22 cellular contexts compared by ENCODE assay signal in genomic region chr22:32880061-32880460, GRCh38.
DNase-seq lines count a peak whose midpoint lies in the region; ATAC-seq and TF ChIP-seq lines count a peak whose summit lies in the region.
"Had no signal": no experiment of that assay in that cellular context is flagged by ENCODE, and none has a peak within 500 bp of the region (broad histone marks: within the 10 kb centered on the region; RNA-seq: fewer than 3 reads in every experiment).

No MANE protein-coding gene starts in this region.

- peak overlapping the region in 2 of 3 donors; percentile 48 to 81 for H3K27ac Mint-ChIP-seq in CD4-positive, CD25-positive, alpha-beta regulatory T cell
- H3K27ac Mint-ChIP-seq in nephron progenitor cell (peak overlapping the region; percentile 55), Calu3 (ENCODE audit: unreplicated experiment) (no peak overlapping the region)
- H3K27ac Mint-ChIP-seq: activated CD4-positive, alpha-beta memory T cell treated with anti-CD3 and anti-CD28 coated beads for 36 hours; activated naive CD8-positive, alpha-beta T cell treated with anti-CD3 and anti-CD28 coated beads for 36 hours; activated T-cell treated with anti-CD3 and anti-CD28 coated beads, Interleukin-2, amount 50 U/mL, for 24 hours; CD14-positive monocyte had no signal

- no peaks in the 10 kb centered on the region for H3F3A ChIP-seq in Loucy (ENCODE audit: low read depth)

- no peak overlapping the region for H3K27ac ChIP-seq in CD4-positive, CD25-positive, alpha-beta regulatory T cell (ENCODE audit: insufficient read depth, low read length, poor library complexity, severe bottlenecking)
- no peak overlapping the region for H3K27ac ChIP-seq in fibroblast of lung (ENCODE audit: insufficient read depth, low read length)
- H3K27ac ChIP-seq: breast epithelium, WERI-Rb-1 had no signal

- no peaks in the 10 kb centered on the region for H3K27me3 ChIP-seq in CD4-positive, CD25-positive, alpha-beta regulatory T cell (ENCODE audit: control insufficient read depth, insufficient read depth, low read length)
- H3K27me3 ChIP-seq in Loucy (ENCODE audit: insufficient read depth, low read length, poor library complexity, severe bottlenecking): no peaks in the 10 kb centered on the region
- peaks cover 2% of the 10 kb centered on the region for H3K27me3 ChIP-seq in fibroblast of lung (ENCODE audit: control insufficient read depth, insufficient read depth, low read length)
- H3K27me3 ChIP-seq: breast epithelium had no signal

- peak overlapping the region; percentile 48 for H3K9ac ChIP-seq in Loucy (ENCODE audit: low read depth, low read length, poor library complexity, severe bottlenecking)
- no peak overlapping the region for H3K9ac ChIP-seq in fibroblast of lung (ENCODE audit: insufficient read depth, low read length)

- no peaks in the 10 kb centered on the region for H3K9me2 ChIP-seq in Loucy (replicated peaks; ENCODE audit: low read depth, low read length)

- intact Hi-C loops in Calu3 (cut with micrococcal nuclease; ENCODE audit: unreplicated experiment): no loop called here

- no peaks in the 10 kb centered on the region for H3K36me3 ChIP-seq in CD4-positive, CD25-positive, alpha-beta regulatory T cell (ENCODE audit: control insufficient read depth, insufficient read depth, low read length)
- H3K36me3 ChIP-seq in Loucy (ENCODE audit: insufficient read depth, low read length) (no peaks in the 10 kb centered on the region), fibroblast of lung (ENCODE audit: control insufficient read depth, insufficient read depth, low read length) (no peaks in the 10 kb centered on the region)
- H3K36me3 ChIP-seq: breast epithelium, WERI-Rb-1 had no signal

- H3K4me3 Mint-ChIP-seq in CD4-positive, CD25-positive, alpha-beta regulatory T cell: peak overlapping the region in 2 of 4 donors; percentile 36 to 66
- H3K4me3 Mint-ChIP-seq in nephron progenitor cell: no peak overlapping the region
- no peak overlapping the region for H3K4me3 Mint-ChIP-seq in Calu3 (ENCODE audit: low read depth, unreplicated experiment)
- H3K4me3 Mint-ChIP-seq: activated CD4-positive, alpha-beta memory T cell treated with anti-CD3 and anti-CD28 coated beads for 36 hours; activated naive CD8-positive, alpha-beta T cell treated with anti-CD3 and anti-CD28 coated beads for 36 hours; activated T-cell treated with anti-CD3 and anti-CD28 coated beads, Interleukin-2, amount 50 U/mL, for 24 hours; T-helper 17 cell had no signal

- no peak for TF ChIP-seq CTCF in Loucy (conservative IDR thresholded peaks at IDR 0.05; ENCODE audit: low read length)
- TF ChIP-seq CTCF in fibroblast of lung (conservative IDR thresholded peaks at IDR 0.05 in 1 of 2, IDR thresholded peaks at IDR 0.05 in 1 of 2; ENCODE audit: low read depth in 1 of 2, low read length in 2 of 2): no peak
- TF ChIP-seq CTCF in nephron progenitor cell (IDR thresholded peaks at IDR 0.05): no peak
- TF ChIP-seq CTCF in Calu3 (IDR thresholded peaks at IDR 0.05; ENCODE audit: unreplicated experiment): no peak

- DNase-seq in CD4-positive, CD25-positive, alpha-beta regulatory T cell: no peak
- DNase-seq in fibroblast of lung (ENCODE audit: low read depth in 2 of 2) (peak; percentile 64 to 84), nephron progenitor cell (no peak), NCI-H2107 treated with DMSO at 0.1 percent for 48 hours (lab: John Stamatoyannopoulos, UW; ENCODE audit: unreplicated experiment) (no peak), Calu3 (no peak)
- DNase-seq: activated CD4-positive, alpha-beta memory T cell treated with anti-CD3 and anti-CD28 coated beads for 36 hours; activated naive CD8-positive, alpha-beta T cell treated with anti-CD3 and anti-CD28 coated beads for 36 hours; activated T-cell treated with anti-CD3 and anti-CD28 coated beads, Interleukin-2, amount 50 U/mL, for 24 hours; DMS79; effector CD8-positive, alpha-beta T cell; MM.1S; NCI-H187; small intestine; stimulated activated CD4-positive, alpha-beta T cell treated with anti-CD3 and anti-CD28 coated beads, Interleukin-4, amount 100 ng/mL, for 4 hours; stimulated activated CD8-positive, alpha-beta memory T cell treated with anti-CD3 and anti-CD28 coated beads, Interleukin-4, amount 100 ng/mL, for 48 hours; T-helper 17 cell; WERI-Rb-1 had no signal

- CTCF ChIA-PET in Calu3 (lab: Charles Lee): no interaction called here

- H3K4me1 Mint-ChIP-seq in CD4-positive, CD25-positive, alpha-beta regulatory T cell: peaks cover 0 to 16% (median 0%) of the 10 kb centered on the region in 4 donors
- H3K4me1 Mint-ChIP-seq in nephron progenitor cell: peaks cover 50% of the 10 kb centered on the region
- H3K4me1 Mint-ChIP-seq in Calu3 (ENCODE audit: low read depth, unreplicated experiment): no peaks in the 10 kb centered on the region

- no peak overlapping the region for H3K4me3 ChIP-seq in CD4-positive, CD25-positive, alpha-beta regulatory T cell (ENCODE audit: low read depth, low read length)
- H3K4me3 ChIP-seq in Loucy (ENCODE audit: low read length, poor library complexity, severe bottlenecking) (peak overlapping the region; percentile 44), fibroblast of lung (replicated peaks in 1 of 4; ENCODE audit: control extremely low read depth in 1 of 4, insufficient read depth in 1 of 4, low read depth in 3 of 4, low read length in 4 of 4) (no peak overlapping the region)
- H3K4me3 ChIP-seq: breast epithelium had no signal

- peaks cover 15% of the 10 kb centered on the region for H3K27me3 Mint-ChIP-seq in CD4-positive, CD25-positive, alpha-beta regulatory T cell
- H3K27me3 Mint-ChIP-seq in nephron progenitor cell (ENCODE audit: low read depth, poor library complexity): peaks cover 8% of the 10 kb centered on the region
- H3K27me3 Mint-ChIP-seq in Calu3 (ENCODE audit: unreplicated experiment): peaks cover 91% of the 10 kb centered on the region
- H3K27me3 Mint-ChIP-seq: activated naive CD8-positive, alpha-beta T cell treated with anti-CD3 and anti-CD28 coated beads for 36 hours; activated T-cell treated with anti-CD3 and anti-CD28 coated beads, Interleukin-2, amount 50 U/mL, for 24 hours had no signal

- no peaks in the 10 kb centered on the region for H3K9me3 ChIP-seq in CD4-positive, CD25-positive, alpha-beta regulatory T cell (ENCODE audit: control insufficient read depth in 2 of 2, low read length in 2 of 2)
- H3K9me3 ChIP-seq in Loucy (ENCODE audit: insufficient read depth, low read depth, low read length) (no peaks in the 10 kb centered on the region), fibroblast of lung (ENCODE audit: control insufficient read depth, insufficient read depth, low read depth, low read length) (no peaks in the 10 kb centered on the region)
- H3K9me3 ChIP-seq: breast epithelium had no signal

- no peaks in the 10 kb centered on the region for H3K36me3 Mint-ChIP-seq in CD4-positive, CD25-positive, alpha-beta regulatory T cell
- no peaks in the 10 kb centered on the region for H3K36me3 Mint-ChIP-seq in nephron progenitor cell (ENCODE audit: low read depth)
- no peaks in the 10 kb centered on the region for H3K36me3 Mint-ChIP-seq in Calu3 (ENCODE audit: insufficient read depth, unreplicated experiment)
- H3K36me3 Mint-ChIP-seq: activated CD4-positive, alpha-beta memory T cell treated with anti-CD3 and anti-CD28 coated beads for 36 hours; activated naive CD8-positive, alpha-beta T cell treated with anti-CD3 and anti-CD28 coated beads for 36 hours; CD14-positive monocyte had no signal

- H3K9me3 Mint-ChIP-seq in CD4-positive, CD25-positive, alpha-beta regulatory T cell: no peaks in the 10 kb centered on the region
- H3K9me3 Mint-ChIP-seq in nephron progenitor cell: no peaks in the 10 kb centered on the region
- no peaks in the 10 kb centered on the region for H3K9me3 Mint-ChIP-seq in Calu3 (ENCODE audit: low read depth, unreplicated experiment)
- H3K9me3 Mint-ChIP-seq: activated CD4-positive, alpha-beta memory T cell treated with anti-CD3 and anti-CD28 coated beads for 36 hours; activated naive CD8-positive, alpha-beta T cell treated with anti-CD3 and anti-CD28 coated beads for 36 hours; activated T-cell treated with anti-CD3 and anti-CD28 coated beads, Interleukin-2, amount 50 U/mL, for 24 hours had no signal

- BruUV-seq in Calu3 (replicated peaks; lab: Mats Ljungman, UMichigan): no TSS peak

- H3K4me2 ChIP-seq in Loucy (ENCODE audit: low read depth, low read length, poor library complexity, severe bottlenecking) (peak overlapping the region; percentile 60), fibroblast of lung (ENCODE audit: extremely low read depth, insufficient read depth, low read length) (no peak overlapping the region)

- no peaks in the 10 kb centered on the region for H4K20me1 ChIP-seq in Loucy (ENCODE audit: insufficient read depth, low read length, poor library complexity, severe bottlenecking)
- H4K20me1 ChIP-seq in fibroblast of lung (ENCODE audit: control insufficient read depth, extremely low read depth, insufficient read depth, low read length): no peaks in the 10 kb centered on the region

- H3K79me2 ChIP-seq in Loucy (ENCODE audit: insufficient read depth, low read length) (no peaks in the 10 kb centered on the region), fibroblast of lung (ENCODE audit: control insufficient read depth, insufficient read depth, low read length) (no peaks in the 10 kb centered on the region)

- ATAC-seq in CD4-positive, CD25-positive, alpha-beta regulatory T cell (ENCODE audit: low read depth in 2 of 2): no peak
- ATAC-seq in GM21528 (IDR thresholded peaks at IDR 0.05; ENCODE audit: low FRiP score, unreplicated experiment): no peak
- ATAC-seq: HCT116, T-helper 17 cell had no signal

- H3K4me1 ChIP-seq in CD4-positive, CD25-positive, alpha-beta regulatory T cell (ENCODE audit: control insufficient read depth, insufficient read depth, low read length, poor library complexity, severe bottlenecking): no peaks in the 10 kb centered on the region
- H3K4me1 ChIP-seq in Loucy (ENCODE audit: insufficient read depth, low read length, poor library complexity, severe bottlenecking): peaks cover 22% of the 10 kb centered on the region
- peaks cover 3% of the 10 kb centered on the region for H3K4me1 ChIP-seq in fibroblast of lung (ENCODE audit: control insufficient read depth, extremely low read depth, insufficient read depth, low read length)
- H3K4me1 ChIP-seq: breast epithelium had no signal

- H2AFZ ChIP-seq in Loucy (ENCODE audit: low read length): no peak overlapping the region
- H2AFZ ChIP-seq in fibroblast of lung (ENCODE audit: low read length): no peak overlapping the region

Comparison
In these comparisons a context has a peak if more than half of its experiments do, and no peak if none do; other contexts are left out.
1. DNase-seq: peak in fibroblast of lung (2 of 2); none in CD4-positive, CD25-positive, alpha-beta regulatory T cell (0 of 3), nephron progenitor cell (single experiment), NCI-H2107 treated with DMSO at 0.1 percent for 48 hours (single experiment) and Calu3 (single experiment).